ENCODE assay signal across 12 cellular contexts in genomic region chr10:93384006-93384405, GRCh38.
DNase-seq lines count a peak whose midpoint lies in the region; ATAC-seq and TF ChIP-seq lines count a peak whose summit lies in the region.
"Had no signal": no experiment of that assay in that cellular context is flagged by ENCODE, and none has a peak within 500 bp of the region (broad histone marks: within the 10 kb centered on the region; RNA-seq: fewer than 3 reads in every experiment).

No MANE protein-coding gene starts in this region.

- POLR2A ChIA-PET in WTC11 (lab: Charles Lee): interaction anchor here (1.2 kb wide), 1 partner anchor 98 kb away, joined by 3 read pairs; the partner anchor contains the start of gene MYOF
- POLR2A ChIA-PET in CD8-positive, alpha-beta T cell (lab: Charles Lee): no interaction called here

- H3K9me3 Mint-ChIP-seq in WTC11: no peaks in the 10 kb centered on the region
- H3K9me3 Mint-ChIP-seq in CD8-positive, alpha-beta T cell: no peaks in the 10 kb centered on the region

- no peaks in the 10 kb centered on the region for H3K36me3 Mint-ChIP-seq in WTC11
- H3K36me3 Mint-ChIP-seq in CD8-positive, alpha-beta T cell: no peaks in the 10 kb centered on the region

- H3K36me3 ChIP-seq in right atrium auricular region (peaks cover 13% of the 10 kb centered on the region), left lung (peaks cover 0 to 63% of the 10 kb centered on the region in 2 donors), uterus (no peaks in the 10 kb centered on the region)
- H3K36me3 ChIP-seq in CD8-positive, alpha-beta T cell (ENCODE audit: insufficient read depth, low read length): no peaks in the 10 kb centered on the region

- DNase-seq in right cardiac atrium (peak in 1 of 3 donors; percentile 24), right atrium auricular region (ENCODE audit: low spot score) (no peak), WTC11 (ENCODE audit: low spot score) (no peak), left lung (no peak), uterus (no peak), NCI-H524 (lab: John Stamatoyannopoulos, UW) (no peak)
- DNase-seq in CD8-positive, alpha-beta T cell: no peak
- DNase-seq: activated T-cell treated with anti-CD3 and anti-CD28 coated beads, Interleukin-2, amount 50 U/mL, for 24 hours; cerebellar nuclear complex; NCI-H2171 treated with DMSO at 0.1 percent for 48 hours; T-helper 17 cell had no signal

- intact Hi-C loops in right cardiac atrium (cut with DNase I): no loop called here
- intact Hi-C loops in left lung (cut with DNase I): no loop called here
- intact Hi-C loops in uterus (cut with DNase I; ENCODE audit: low total_unique reads): no loop called here
- intact Hi-C loops in CD8-positive, alpha-beta T cell (cut with DNase I, micrococcal nuclease): no loop called here

- peaks cover 21% of the 10 kb centered on the region for H3K4me1 Mint-ChIP-seq in WTC11
- peaks cover 14% of the 10 kb centered on the region for H3K4me1 Mint-ChIP-seq in CD8-positive, alpha-beta T cell (ENCODE audit: low read depth)

- no peak for TF ChIP-seq POLR2A in uterus (IDR thresholded peaks at IDR 0.05)

- H3K4me3 Mint-ChIP-seq in WTC11: no peak overlapping the region
- H3K4me3 Mint-ChIP-seq in CD8-positive, alpha-beta T cell: no peak overlapping the region
- H3K4me3 Mint-ChIP-seq: activated T-cell treated with anti-CD3 and anti-CD28 coated beads, Interleukin-2, amount 50 U/mL, for 24 hours; T-helper 17 cell had no signal

- H3K27ac Mint-ChIP-seq in WTC11: no peak overlapping the region
- no peak overlapping the region for H3K27ac Mint-ChIP-seq in CD8-positive, alpha-beta T cell
- H3K27ac Mint-ChIP-seq: activated T-cell treated with anti-CD3 and anti-CD28 coated beads, Interleukin-2, amount 50 U/mL, for 24 hours; T-helper 17 cell had no signal

- H3K4me1 ChIP-seq in right cardiac atrium (ENCODE audit: control insufficient read depth, insufficient read depth, low read length) (peaks cover 4% of the 10 kb centered on the region), right atrium auricular region (no peaks in the 10 kb centered on the region), left lung (peaks cover 0 to 36% of the 10 kb centered on the region in 2 donors), uterus (no peaks in the 10 kb centered on the region)
- peaks cover 13% of the 10 kb centered on the region for H3K4me1 ChIP-seq in CD8-positive, alpha-beta T cell (ENCODE audit: insufficient read depth, low read length)

- TF ChIP-seq CTCF in right atrium auricular region (IDR thresholded peaks at IDR 0.05) (no peak), WTC11 (IDR thresholded peaks at IDR 0.05) (no peak), left lung (IDR thresholded peaks at IDR 0.05) (no peak), uterus (IDR thresholded peaks at IDR 0.05) (no peak)
- TF ChIP-seq CTCF in CD8-positive, alpha-beta T cell (IDR thresholded peaks at IDR 0.05): no peak

- H3K9me3 ChIP-seq in right cardiac atrium (ENCODE audit: control insufficient read depth, low read length) (no peaks in the 10 kb centered on the region), right atrium auricular region (no peaks in the 10 kb centered on the region), left lung (no peaks in the 10 kb centered on the region), uterus (no peaks in the 10 kb centered on the region)
- no peaks in the 10 kb centered on the region for H3K9me3 ChIP-seq in CD8-positive, alpha-beta T cell (ENCODE audit: low read length)

- CTCF ChIA-PET in WTC11 (lab: Charles Lee): interaction anchor here (1.1 to 3.0 kb wide), 3 partner anchors 99 to 151 kb away, joined by 4 to 29 read pairs (median 5); partner anchors contain the start of gene MYOF
- CTCF ChIA-PET in CD8-positive, alpha-beta T cell (lab: Charles Lee): interaction anchor here (18.7 kb wide), 1 partner anchor 96 kb away, joined by 746 read pairs; the partner anchor contains the start of gene MYOF

- H3K4me3 ChIP-seq in right cardiac atrium (ENCODE audit: low read length) (no peak overlapping the region), right atrium auricular region (no peak overlapping the region), left lung (no peak overlapping the region), uterus (no peak overlapping the region)
- H3K4me3 ChIP-seq in CD8-positive, alpha-beta T cell (ENCODE audit: low read depth, low read length): no peak overlapping the region

- ATAC-seq in right cardiac atrium (no peak), WTC11 (peak; percentile 50), left lung (peak; percentile 11), GM21515 (IDR thresholded peaks at IDR 0.05; ENCODE audit: unreplicated experiment) (no peak)
- no peak for ATAC-seq in CD8-positive, alpha-beta T cell
- ATAC-seq: T-helper 17 cell had no signal

- 86% methylated on average over 7 of the region's 7 CpGs for WGBS in right cardiac atrium

- H3K27ac ChIP-seq in right cardiac atrium (ENCODE audit: low read length) (peak overlapping the region; percentile 43), right atrium auricular region (peak overlapping the region in 1 of 2 donors; percentile 40), left lung (no peak overlapping the region), uterus (peak overlapping the region; percentile 41 to 61)
- no peak overlapping the region for H3K27ac ChIP-seq in CD8-positive, alpha-beta T cell (ENCODE audit: low read depth, low read length)

- H3K27me3 Mint-ChIP-seq in WTC11 (ENCODE audit: low read depth): no peaks in the 10 kb centered on the region; the same call in 1 of the 2 replicates
- no peaks in the 10 kb centered on the region for H3K27me3 Mint-ChIP-seq in CD8-positive, alpha-beta T cell (ENCODE audit: low read depth)
- H3K27me3 Mint-ChIP-seq: activated T-cell treated with anti-CD3 and anti-CD28 coated beads, Interleukin-2, amount 50 U/mL, for 24 hours; T-helper 17 cell had no signal

- H3K27me3 ChIP-seq in right cardiac atrium (ENCODE audit: control insufficient read depth, insufficient read depth) (no peaks in the 10 kb centered on the region), right atrium auricular region (no peaks in the 10 kb centered on the region), left lung (no peaks in the 10 kb centered on the region), uterus (no peaks in the 10 kb centered on the region)
- no peaks in the 10 kb centered on the region for H3K27me3 ChIP-seq in CD8-positive, alpha-beta T cell (ENCODE audit: insufficient read depth, low read length)

TF ChIP-seq in WTC11, 78 proteins besides CTCF, POLR2A, EP300 and RAD21:
- no peak for TF ChIP-seq ZNF532 (CRISPR knock-in tag; IDR thresholded peaks at IDR 0.05; ENCODE audit: borderline replicate concordance)
TF ChIP-seq in WTC11: peak in this region for 0.

Comparison
In these comparisons a context has a peak if more than half of its experiments do, and no peak if none do; other contexts are left out.
1. ATAC-seq: peak in WTC11 (single experiment) and left lung (single experiment); none in right cardiac atrium (0 of 2), GM21515 (single experiment) and CD8-positive, alpha-beta T cell (single experiment).
2. H3K27ac ChIP-seq: peak in right cardiac atrium (single experiment) and uterus (2 of 2); none in left lung (0 of 2) and CD8-positive, alpha-beta T cell (single experiment).